25 cellular contexts compared by ENCODE assay signal in the genomic region with DNA sequence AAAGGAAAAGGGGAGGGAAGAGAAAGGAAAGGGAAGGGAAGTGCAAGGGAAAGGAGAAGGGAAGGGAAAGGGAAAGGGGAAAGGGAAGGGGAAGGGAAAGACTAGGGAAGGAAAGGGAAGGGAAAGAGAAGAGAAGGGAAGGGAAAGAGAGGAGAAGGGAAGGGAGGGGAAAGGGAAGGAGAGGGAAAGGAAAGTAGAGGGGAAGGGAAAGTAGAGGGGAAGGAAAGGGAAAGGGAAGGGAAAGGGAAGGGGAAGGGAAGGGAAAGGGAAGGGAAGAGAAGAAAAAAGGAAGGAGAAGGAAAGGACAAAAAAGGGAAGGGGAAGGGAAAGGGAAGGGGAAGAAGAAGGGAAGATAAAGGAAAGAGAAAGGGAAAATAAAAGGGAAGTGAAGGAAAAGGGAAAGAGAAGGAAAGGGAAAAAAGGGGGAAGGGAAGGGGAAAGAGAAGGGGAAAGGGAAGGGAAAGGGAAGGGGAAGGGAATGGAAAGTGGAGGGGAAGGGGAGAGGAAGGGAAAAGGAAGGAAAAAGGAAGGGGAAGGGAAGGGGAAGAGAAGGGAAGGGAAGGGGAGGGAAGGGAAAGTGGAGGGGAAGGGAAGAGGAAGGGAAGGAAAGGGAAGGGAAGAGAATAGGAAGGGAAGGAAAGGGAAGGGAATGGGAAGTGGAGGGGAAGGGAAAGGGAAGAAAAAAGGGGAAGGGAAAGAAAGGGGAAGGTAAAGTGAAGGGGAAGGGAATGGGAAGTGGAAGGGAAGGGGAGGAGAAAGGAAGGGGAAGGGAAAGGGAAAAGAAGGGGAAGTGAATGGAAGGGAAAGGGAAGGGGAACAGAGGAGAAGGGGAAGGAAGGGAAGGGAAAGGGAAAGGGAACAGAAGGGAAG.
DNase-seq lines count a peak whose midpoint lies in the region; ATAC-seq, FAIRE-seq and TF ChIP-seq lines count a peak whose summit lies in the region.
"Had no signal": no experiment of that assay in that cellular context is flagged by ENCODE, and none has a peak within 500 bp of the region (broad histone marks: within the 10 kb centered on the region; RNA-seq: fewer than 3 reads in every experiment).

No MANE protein-coding gene starts in this region.

- H3K9me1 ChIP-seq in K562 (ENCODE audit: control insufficient read depth, insufficient read depth, low read length) = no peaks in the 10 kb centered on the region

- no peak overlapping the region for H3K27ac Mint-ChIP-seq in WTC11
- no peak overlapping the region for H3K27ac Mint-ChIP-seq in natural killer cell treated with Interleukin-12 subunit alpha and Interleukin-12 subunit beta and Interleukin-15 and Interleukin-18, amount 100 ng/mL, for 72 hours
- no peak overlapping the region for H3K27ac Mint-ChIP-seq in effector memory CD8-positive, alpha-beta T cell
- H3K27ac Mint-ChIP-seq: CD14-positive monocyte; CD4-positive, alpha-beta memory T cell; CD8-positive, alpha-beta memory T cell had no signal

- no peaks in the 10 kb centered on the region for H4K20me1 ChIP-seq in K562 (replicated peaks; ENCODE audit: control insufficient read depth, insufficient read depth, low read length)
- H4K20me1 ChIP-seq: BLaER1 had no signal

- no peak for TF ChIP-seq CTCF in HEK293 (tag by site-specific recombination; IDR thresholded peaks at IDR 0.05)
- no peak for TF ChIP-seq CTCF in WTC11 (IDR thresholded peaks at IDR 0.05)
- no peak for TF ChIP-seq CTCF in K562 (IDR thresholded peaks at IDR 0.05 in 2 of 3, conservative IDR thresholded peaks at IDR 0.05 in 1 of 3; ENCODE audit: insufficient read depth in 2 of 3, low read depth in 1 of 3, low read length in 3 of 3)

- peaks cover 23% of the 10 kb centered on the region for H3K4me1 Mint-ChIP-seq in WTC11
- H3K4me1 Mint-ChIP-seq in natural killer cell treated with Interleukin-12 subunit alpha and Interleukin-12 subunit beta and Interleukin-15 and Interleukin-18, amount 100 ng/mL, for 72 hours (ENCODE audit: low read depth in 2 of 2) = no peaks in the 10 kb centered on the region
- no peaks in the 10 kb centered on the region for H3K4me1 Mint-ChIP-seq in effector memory CD8-positive, alpha-beta T cell (ENCODE audit: low read depth in 2 of 2)
- H3K4me1 Mint-ChIP-seq: CD14-positive monocyte; CD4-positive, alpha-beta memory T cell; CD4-positive, CD25-positive, alpha-beta regulatory T cell; CD8-positive, alpha-beta memory T cell had no signal

- H3K36me3 ChIP-seq in HEK293 (ENCODE audit: control insufficient read depth in 2 of 2, insufficient read depth in 1 of 2, low read length in 2 of 2) (no peaks in the 10 kb centered on the region), K562 (ENCODE audit: control insufficient read depth, insufficient read depth, low read length) (no peaks in the 10 kb centered on the region)
- H3K36me3 ChIP-seq: BE2C, BLaER1 had no signal

- TF ChIP-seq POLR2A in K562 (conservative IDR thresholded peaks at IDR 0.05) = no peak

- H3K4me3 Mint-ChIP-seq in WTC11 = no peak overlapping the region
- H3K4me3 Mint-ChIP-seq in natural killer cell treated with Interleukin-12 subunit alpha and Interleukin-12 subunit beta and Interleukin-15 and Interleukin-18, amount 100 ng/mL, for 72 hours = no peak overlapping the region
- no peak overlapping the region for H3K4me3 Mint-ChIP-seq in effector memory CD8-positive, alpha-beta T cell
- H3K4me3 Mint-ChIP-seq: CD14-positive monocyte; CD4-positive, alpha-beta memory T cell; CD4-positive, CD25-positive, alpha-beta regulatory T cell; CD8-positive, alpha-beta memory T cell had no signal

- H3K36me3 Mint-ChIP-seq in WTC11 = no peaks in the 10 kb centered on the region
- no peaks in the 10 kb centered on the region for H3K36me3 Mint-ChIP-seq in natural killer cell treated with Interleukin-12 subunit alpha and Interleukin-12 subunit beta and Interleukin-15 and Interleukin-18, amount 100 ng/mL, for 72 hours
- H3K36me3 Mint-ChIP-seq in effector memory CD8-positive, alpha-beta T cell (ENCODE audit: insufficient read depth) = no peaks in the 10 kb centered on the region
- H3K36me3 Mint-ChIP-seq: CD14-positive monocyte; CD4-positive, alpha-beta memory T cell; CD4-positive, CD25-positive, alpha-beta regulatory T cell; CD8-positive, alpha-beta memory T cell had no signal

- DNase-seq in WTC11 (ENCODE audit: low spot score) (no peak), K562 (ENCODE audit: extremely low read depth in 1 of 4, low spot score in 3 of 4) (no peak), posterior cingulate gyrus (no peak)
- no peak for DNase-seq in natural killer cell treated with Interleukin-12 subunit alpha and Interleukin-12 subunit beta and Interleukin-15 and Interleukin-18, amount 100 ng/mL, for 72 hours (ENCODE audit: low spot score)
- no peak for DNase-seq in effector memory CD8-positive, alpha-beta T cell
- DNase-seq: 8988T; ACHN; BE2C; CD4-positive, alpha-beta memory T cell; CD4-positive, CD25-positive, alpha-beta regulatory T cell; CD8-positive, alpha-beta memory T cell; COR-L47; DMS 273 treated with DMSO at 0.1 percent for 48 hours; DMS153; DMS53; DMS79; DND-41; EL; GDM1 had no signal

- H3K9me3 ChIP-seq in HEK293 (ENCODE audit: control insufficient read depth, insufficient read depth, low read depth, low read length) = no peaks in the 10 kb centered on the region
- no peaks in the 10 kb centered on the region for H3K9me3 ChIP-seq in K562 (replicated peaks; ENCODE audit: control insufficient read depth, insufficient read depth, low read depth, low read length)
- H3K9me3 ChIP-seq: BE2C, BLaER1 had no signal

- no peak overlapping the region for H3K4me2 ChIP-seq in K562 (ENCODE audit: insufficient read depth, low read length)
- H3K4me2 ChIP-seq: BLaER1 had no signal

- TF ChIP-seq RAD21 in K562 (CRISPR knock-in tag; conservative IDR thresholded peaks at IDR 0.05 in 1 of 2, IDR thresholded peaks at IDR 0.05 in 1 of 2) = no peak

- no peaks in the 10 kb centered on the region for H3K79me2 ChIP-seq in K562 (ENCODE audit: control insufficient read depth, insufficient read depth, low read length)

- peaks cover 3% of the 10 kb centered on the region; the same call in 1 of the 2 replicates for H3K27me3 Mint-ChIP-seq in WTC11 (ENCODE audit: low read depth)
- peaks cover 2 to 10% of the 10 kb centered on the region in 2 donors for H3K27me3 Mint-ChIP-seq in natural killer cell treated with Interleukin-12 subunit alpha and Interleukin-12 subunit beta and Interleukin-15 and Interleukin-18, amount 100 ng/mL, for 72 hours
- peaks cover 10 to 11% of the 10 kb centered on the region in 2 donors for H3K27me3 Mint-ChIP-seq in effector memory CD8-positive, alpha-beta T cell
- H3K27me3 Mint-ChIP-seq: CD4-positive, CD25-positive, alpha-beta regulatory T cell had no signal

- BruUV-seq in K562 (replicated peaks; lab: Mats Ljungman, UMichigan) = no TSS peak

- H3K27ac ChIP-seq in HEK293 (ENCODE audit: extremely low read depth, low read depth, low read length) = no peak overlapping the region
- no peak overlapping the region for H3K27ac ChIP-seq in K562 (ENCODE audit: extremely low read depth, low read depth, low read length)
- H3K27ac ChIP-seq: BLaER1 had no signal

- H3K4me3 ChIP-seq in HEK293 (ENCODE audit: low read depth, low read length) (no peak overlapping the region), K562 (no peak overlapping the region)
- H3K4me3 ChIP-seq: BLaER1 had no signal

- H3K27me3 ChIP-seq in K562 (ENCODE audit: control insufficient read depth in 2 of 2, insufficient read depth in 2 of 2, low read length in 2 of 2) = no peaks in the 10 kb centered on the region
- H3K27me3 ChIP-seq: BLaER1 had no signal

- H3K9ac ChIP-seq in K562 (ENCODE audit: insufficient read depth in 1 of 2, low read depth in 2 of 2, low read length in 2 of 2) = no peak overlapping the region
- H3K9ac ChIP-seq: BLaER1 had no signal

- in situ Hi-C loops in K562 (cut with MboI) = no loop called here

- CTCF ChIA-PET in HEK293 (lab: Yijun Ruan, JAX) (no interaction called here), WTC11 (lab: Charles Lee) (interaction anchor here (0.6 kb wide), 1 partner anchor 971 kb away, joined by 3 read pairs; no protein-coding TSS in a partner anchor), K562 (lab: Yijun Ruan, JAX; ENCODE audit: low intra/inter-chr PET ratio) (no interaction called here)

- no peak for FAIRE-seq in K562 (lab: Jason Lieb, UNC)
- FAIRE-seq: A204.1, GM12891, GM19239 had no signal

- ATAC-seq in WTC11 (no peak), K562 (no peak)
- no peak for ATAC-seq in natural killer cell treated with Interleukin-12 subunit alpha and Interleukin-12 subunit beta and Interleukin-15 and Interleukin-18, amount 100 ng/mL, for 72 hours
- no peak for ATAC-seq in effector memory CD8-positive, alpha-beta T cell (replicated peaks)

- POLR2A ChIA-PET in HEK293 (lab: Yijun Ruan, JAX) = no interaction called here
- POLR2A ChIA-PET in WTC11 (lab: Charles Lee) = no interaction called here
- POLR2A ChIA-PET in K562 (lab: Yijun Ruan, JAX) = no interaction called here

- TF ChIP-seq EP300 in K562 (IDR thresholded peaks at IDR 0.05; ENCODE audit: low read length) = no peak

- no peak overlapping the region for H2AFZ ChIP-seq in K562 (ENCODE audit: low read depth, low read length)

- no peaks in the 10 kb centered on the region for H3K4me1 ChIP-seq in HEK293 (ENCODE audit: control insufficient read depth, insufficient read depth, low read length)
- no peaks in the 10 kb centered on the region for H3K4me1 ChIP-seq in K562 (replicated peaks in 1 of 2; ENCODE audit: control insufficient read depth in 2 of 2, insufficient read depth in 2 of 2, low read length in 2 of 2)
- H3K4me1 ChIP-seq: BE2C had no signal

- H3K9me3 Mint-ChIP-seq in WTC11 = no peaks in the 10 kb centered on the region
- peaks cover 2% of the 10 kb centered on the region for H3K9me3 Mint-ChIP-seq in natural killer cell treated with Interleukin-12 subunit alpha and Interleukin-12 subunit beta and Interleukin-15 and Interleukin-18, amount 100 ng/mL, for 72 hours
- no peaks in the 10 kb centered on the region for H3K9me3 Mint-ChIP-seq in effector memory CD8-positive, alpha-beta T cell
- H3K9me3 Mint-ChIP-seq: CD4-positive, CD25-positive, alpha-beta regulatory T cell had no signal

- intact Hi-C loops in K562 (cut with micrococcal nuclease) (no loop called here), posterior cingulate gyrus (cut with DNase I) (no loop called here)

TF ChIP-seq in HEK293, 187 proteins besides CTCF, POLR2A, EP300 and RAD21 (continues in another document):
- TF ChIP-seq ZNF292 (tag by site-specific recombination; IDR thresholded peaks at IDR 0.05; ENCODE audit: borderline replicate concordance, low read depth) (no peak), ZEB2 (tag by site-specific recombination; IDR thresholded peaks at IDR 0.05) (no peak)

TF ChIP-seq in WTC11, 78 proteins besides CTCF, POLR2A, EP300 and RAD21 (continues in another document):
- TF ChIP-seq JUN (CRISPR knock-in tag; IDR thresholded peaks at IDR 0.05) = no peak
